ENCODE assay signal across 12 cellular contexts in the genomic region with DNA sequence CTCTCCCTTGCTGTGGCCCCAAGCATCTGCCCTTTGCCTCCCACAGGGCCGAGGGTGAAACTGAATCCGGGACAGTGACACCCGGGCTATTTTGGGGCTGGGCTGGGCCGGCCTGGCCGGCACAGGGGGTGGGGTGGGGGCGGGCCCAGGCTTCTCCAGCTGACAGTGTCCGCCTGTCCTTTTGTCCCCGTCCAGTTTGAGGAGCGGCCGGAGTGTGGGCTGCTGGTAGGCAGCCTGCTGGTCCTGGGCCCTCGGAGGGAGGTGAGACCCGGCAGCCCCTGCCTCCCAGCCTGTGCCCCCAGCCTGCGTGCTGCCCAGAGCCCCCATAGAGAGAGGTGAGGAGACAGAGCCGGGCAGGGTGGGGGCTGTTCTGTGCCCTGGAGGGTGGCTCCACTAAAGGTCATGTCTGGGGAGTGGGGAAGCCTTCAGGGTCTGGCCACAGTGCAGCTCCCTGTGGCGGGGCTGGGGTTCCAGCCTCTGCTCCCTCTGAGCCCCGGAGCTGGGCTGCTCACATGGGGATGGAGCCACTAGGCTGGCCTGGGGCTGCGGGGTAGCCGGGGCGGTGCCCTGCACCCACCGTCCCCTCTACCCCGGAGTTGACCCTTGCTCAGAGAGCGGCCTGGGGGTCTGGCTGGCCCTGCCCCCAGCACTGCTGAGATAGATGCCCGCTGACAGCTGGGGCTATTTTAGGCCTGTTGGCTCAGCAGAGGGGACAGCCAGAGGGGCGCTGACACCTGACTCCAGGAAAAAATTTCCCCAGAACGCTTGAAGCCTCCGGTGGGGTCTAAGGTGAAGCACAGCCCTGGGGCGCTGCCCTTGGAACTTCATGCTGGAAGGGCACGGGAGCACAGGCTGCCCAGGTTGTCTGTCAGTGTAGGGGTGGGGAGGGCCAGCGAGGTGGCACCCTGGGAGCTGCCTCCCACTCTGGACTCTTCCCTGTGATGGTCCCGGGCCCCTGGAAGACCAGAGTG. TPM values are rescaled to one million over a fixed set of nuclear protein-coding genes. Genes with fewer than 3 reads are reported as not detected.
A peak's percentile ranks its signal among the peaks of the same experiment; 100 is the strongest.
DNase-seq lines count a peak whose midpoint lies in the region; ATAC-seq and TF ChIP-seq lines count a peak whose summit lies in the region.
"Had no signal": no experiment of that assay in that cellular context is flagged by ENCODE, and none has a peak within 500 bp of the region (broad histone marks: within the 10 kb centered on the region; RNA-seq: fewer than 3 reads in every experiment).

A gene with protein sequence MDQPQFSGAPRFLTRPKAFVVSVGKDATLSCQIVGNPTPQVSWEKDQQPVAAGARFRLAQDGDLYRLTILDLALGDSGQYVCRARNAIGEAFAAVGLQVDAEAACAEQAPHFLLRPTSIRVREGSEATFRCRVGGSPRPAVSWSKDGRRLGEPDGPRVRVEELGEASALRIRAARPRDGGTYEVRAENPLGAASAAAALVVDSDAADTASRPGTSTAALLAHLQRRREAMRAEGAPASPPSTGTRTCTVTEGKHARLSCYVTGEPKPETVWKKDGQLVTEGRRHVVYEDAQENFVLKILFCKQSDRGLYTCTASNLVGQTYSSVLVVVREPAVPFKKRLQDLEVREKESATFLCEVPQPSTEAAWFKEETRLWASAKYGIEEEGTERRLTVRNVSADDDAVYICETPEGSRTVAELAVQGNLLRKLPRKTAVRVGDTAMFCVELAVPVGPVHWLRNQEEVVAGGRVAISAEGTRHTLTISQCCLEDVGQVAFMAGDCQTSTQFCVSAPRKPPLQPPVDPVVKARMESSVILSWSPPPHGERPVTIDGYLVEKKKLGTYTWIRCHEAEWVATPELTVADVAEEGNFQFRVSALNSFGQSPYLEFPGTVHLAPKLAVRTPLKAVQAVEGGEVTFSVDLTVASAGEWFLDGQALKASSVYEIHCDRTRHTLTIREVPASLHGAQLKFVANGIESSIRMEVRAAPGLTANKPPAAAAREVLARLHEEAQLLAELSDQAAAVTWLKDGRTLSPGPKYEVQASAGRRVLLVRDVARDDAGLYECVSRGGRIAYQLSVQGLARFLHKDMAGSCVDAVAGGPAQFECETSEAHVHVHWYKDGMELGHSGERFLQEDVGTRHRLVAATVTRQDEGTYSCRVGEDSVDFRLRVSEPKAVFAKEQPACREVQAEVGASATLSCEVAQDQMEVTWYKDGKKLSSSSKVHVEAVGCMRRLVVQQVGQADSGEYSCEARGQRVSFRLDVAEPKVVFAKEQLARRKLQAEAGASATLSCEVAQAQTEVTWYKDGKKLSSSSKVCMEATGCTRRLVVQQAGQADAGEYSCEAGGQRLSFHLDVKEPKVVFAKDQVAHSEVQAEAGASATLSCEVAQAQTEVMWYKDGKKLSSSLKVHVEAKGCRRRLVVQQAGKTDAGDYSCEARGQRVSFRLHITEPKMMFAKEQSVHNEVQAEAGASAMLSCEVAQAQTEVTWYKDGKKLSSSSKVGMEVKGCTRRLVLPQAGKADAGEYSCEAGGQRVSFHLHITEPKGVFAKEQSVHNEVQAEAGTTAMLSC (N-terminal part only) (plus strand): TSS at position 194 of the 971 bp plus-strand sequence. CDS start 3,740 bp downstream, outside the sequence.

- DNase-seq in A673 (ENCODE audit: low spot score) (no peak), PC-9 (no peak), neural progenitor cell (ENCODE audit: low spot score) (peak; percentile 38), NCI-H82 treated with DMSO at 0.1 percent for 48 hours (lab: John Stamatoyannopoulos, UW; ENCODE audit: unreplicated experiment) (no peak), NCI-H146 (lab: John Stamatoyannopoulos, UW) (no peak), NCI-H2171 (lab: John Stamatoyannopoulos, UW) (no peak)
- DNase-seq: GF-D8, NCI-H69 had no signal

- no peak for TF ChIP-seq POLR2A in gastroesophageal sphincter (IDR thresholded peaks at IDR 0.05)

- H3K4me1 ChIP-seq in A673 (ENCODE audit: insufficient read depth, low read length, poor library complexity, severe bottlenecking) (no peaks in the 10 kb centered on the region), PC-9 (replicated peaks; ENCODE audit: insufficient read depth) (peaks cover 9% of the 10 kb centered on the region), gastroesophageal sphincter (peaks cover 0 to 12% (median 4%) of the 10 kb centered on the region in 3 donors), neural progenitor cell (peaks cover 17% of the 10 kb centered on the region)

- no peak for ATAC-seq in gastroesophageal sphincter
- ATAC-seq in GM18520 (IDR thresholded peaks at IDR 0.05; ENCODE audit: unreplicated experiment) = no peak
- ATAC-seq: stimulated activated effector memory CD8-positive, alpha-beta T cell treated with anti-CD3 and anti-CD28 coated beads, Interleukin-12 subunit alpha, Interleukin-12 subunit beta, amount 100 ng/mL, for 72 hours had no signal

- H3K9ac ChIP-seq in neural progenitor cell = no peak within 1 kb of the TSS

- BruUV-seq in A673 (replicated peaks; lab: Mats Ljungman, UMichigan) (no TSS peak), PC-9 (replicated peaks; lab: Mats Ljungman, UMichigan) (no TSS peak)

- H3K4me3 ChIP-seq in A673 (ENCODE audit: low read depth, low read length, poor library complexity, severe bottlenecking) (no peak within 1 kb of the TSS), PC-9 (no peak within 1 kb of the TSS), gastroesophageal sphincter (peak within 1 kb of the TSS in 1 of 2 donors; percentile 26), neural progenitor cell (no peak within 1 kb of the TSS)
- H3K4me3 ChIP-seq: skin epidermis had no signal

- POLR2A ChIA-PET in A673 (lab: Charles Lee; ENCODE audit: low non-redundant PET) = no interaction called here
- POLR2A ChIA-PET in PC-9 (lab: Charles Lee; ENCODE audit: unreplicated experiment) = no interaction called here

- no peaks in the 10 kb centered on the region for H3K9me2 ChIP-seq in PC-9 (ENCODE audit: insufficient read depth)

- peak within 1 kb of the TSS; percentile 35 for H3K4me3 Mint-ChIP-seq in neural progenitor cell
- H3K4me3 Mint-ChIP-seq: stimulated activated effector memory CD8-positive, alpha-beta T cell treated with anti-CD3 and anti-CD28 coated beads, Interleukin-12 subunit alpha, Interleukin-12 subunit beta, amount 100 ng/mL, for 72 hours had no signal

- H3K36me3 Mint-ChIP-seq in neural progenitor cell = no peaks in the 10 kb centered on the region
- H3K36me3 Mint-ChIP-seq: stimulated activated effector memory CD8-positive, alpha-beta T cell treated with anti-CD3 and anti-CD28 coated beads, Interleukin-12 subunit alpha, Interleukin-12 subunit beta, amount 100 ng/mL, for 72 hours had no signal

- H2AFZ ChIP-seq in PC-9 (no peak within 1 kb of the TSS), neural progenitor cell (replicated peaks) (no peak within 1 kb of the TSS)

- TF ChIP-seq CTCF in A673 (conservative IDR thresholded peaks at IDR 0.05; ENCODE audit: low read depth, low read length) = no peak
- TF ChIP-seq CTCF in PC-9 (conservative IDR thresholded peaks at IDR 0.05) = no peak
- no peak for TF ChIP-seq CTCF in gastroesophageal sphincter (IDR thresholded peaks at IDR 0.05)
- TF ChIP-seq CTCF in neural progenitor cell (IDR thresholded peaks at IDR 0.05) = no peak

- TF ChIP-seq EP300 in gastroesophageal sphincter (IDR thresholded peaks at IDR 0.05) = no peak

- no peaks in the 10 kb centered on the region for H3K27me3 ChIP-seq in A673 (replicated peaks; ENCODE audit: insufficient read depth, low read depth, low read length, poor library complexity)
- H3K27me3 ChIP-seq in PC-9 (ENCODE audit: insufficient read depth, low read depth) = no peaks in the 10 kb centered on the region
- peaks cover 65% of the 10 kb centered on the region for H3K27me3 ChIP-seq in gastroesophageal sphincter
- H3K27me3 ChIP-seq in neural progenitor cell = peaks cover 16% of the 10 kb centered on the region

- intact Hi-C loops in A673 (cut with micrococcal nuclease; ENCODE audit: unreplicated experiment) = no loop called here
- intact Hi-C loops in PC-9 (cut with micrococcal nuclease; ENCODE audit: unreplicated experiment) = no loop called here

- H3K27ac ChIP-seq in A673 (ENCODE audit: low read depth, low read length, poor library complexity, severe bottlenecking) (no peak within 1 kb of the TSS), PC-9 (no peak within 1 kb of the TSS), gastroesophageal sphincter (peak within 1 kb of the TSS in 2 of 4 donors; percentile 6 to 34), neural progenitor cell (no peak within 1 kb of the TSS)
- H3K27ac ChIP-seq: skin epidermis had no signal

- WGBS in gastroesophageal sphincter (ENCODE audit: low coverage in 1 of 2), 2 donors = 60% methylated on average over 2 of the region's 30 CpGs; no CpG with 5 or more reads in 1 of the 2 donors

- CTCF ChIA-PET in A673 (lab: Charles Lee) (interaction anchor here (0.6 kb wide), 1 partner anchor 17 kb away, joined by 3 read pairs; no protein-coding TSS in a partner anchor), PC-9 (lab: Charles Lee) (no interaction called here)

- H3F3A ChIP-seq in PC-9 (ENCODE audit: insufficient read depth, low read depth) = peaks cover 10% of the 10 kb centered on the region
- H3F3A ChIP-seq in neural progenitor cell (ENCODE audit: low read depth) = peaks cover 3% of the 10 kb centered on the region

- H3K9me3 ChIP-seq in A673 (ENCODE audit: low read depth, low read length, poor library complexity, severe bottlenecking) (no peaks in the 10 kb centered on the region), PC-9 (ENCODE audit: insufficient read depth, low read depth) (no peaks in the 10 kb centered on the region), gastroesophageal sphincter (no peaks in the 10 kb centered on the region), neural progenitor cell (ENCODE audit: low read depth) (no peaks in the 10 kb centered on the region)

- H3K4me2 ChIP-seq in PC-9 (no peak within 1 kb of the TSS), neural progenitor cell (peak within 1 kb of the TSS; percentile 38)

- H4K20me1 ChIP-seq in PC-9 (ENCODE audit: insufficient read depth) = no peaks in the 10 kb centered on the region
- H4K20me1 ChIP-seq in neural progenitor cell (ENCODE audit: low read depth) = no peaks in the 10 kb centered on the region

- H3K4me1 Mint-ChIP-seq in neural progenitor cell = peaks cover 19% of the 10 kb centered on the region

- H3K27me3 Mint-ChIP-seq in neural progenitor cell (ENCODE audit: insufficient read depth, low read depth) = peaks cover 2% of the 10 kb centered on the region

- H3K79me2 ChIP-seq in PC-9 (ENCODE audit: low read depth) = no peaks in the 10 kb centered on the region
- H3K79me2 ChIP-seq in neural progenitor cell (ENCODE audit: low read depth) = no peaks in the 10 kb centered on the region

- H3K9me3 Mint-ChIP-seq in neural progenitor cell = no peaks in the 10 kb centered on the region
- H3K9me3 Mint-ChIP-seq: stimulated activated effector memory CD8-positive, alpha-beta T cell treated with anti-CD3 and anti-CD28 coated beads, Interleukin-12 subunit alpha, Interleukin-12 subunit beta, amount 100 ng/mL, for 72 hours had no signal

- no peaks in the 10 kb centered on the region for H3K36me3 ChIP-seq in A673 (ENCODE audit: insufficient read depth, low read length, poor library complexity, severe bottlenecking)
- H3K36me3 ChIP-seq in PC-9 (ENCODE audit: low read depth) = no peaks in the 10 kb centered on the region
- H3K36me3 ChIP-seq in gastroesophageal sphincter = no peaks in the 10 kb centered on the region
- no peaks in the 10 kb centered on the region for H3K36me3 ChIP-seq in neural progenitor cell

- H3K27ac Mint-ChIP-seq in neural progenitor cell = no peak within 1 kb of the TSS
- H3K27ac Mint-ChIP-seq: stimulated activated effector memory CD8-positive, alpha-beta T cell treated with anti-CD3 and anti-CD28 coated beads, Interleukin-12 subunit alpha, Interleukin-12 subunit beta, amount 100 ng/mL, for 72 hours had no signal

RNA-seq across cellular contexts. Expression of the gene that starts here (rescaled TPM):
- total RNA-seq in A673 (2021) (37.7 and 41.2 TPM in 2 replicates), PC-9 (2021) (62.9 and 91.7 TPM in 2 replicates), gastroesophageal sphincter (10 to 100 TPM; 11.1 to 28.4 (median 20.9) TPM), neural progenitor cell (ENCODE audit: low replicate concordance) (5.1 and 14.9 TPM in 2 replicates)
